ENCODE assay signal across 9 cellular contexts in genomic region chr1:906532-907420, GRCh38. TPM values are rescaled to one million over a fixed set of nuclear protein-coding genes. Genes with fewer than 3 reads are reported as not detected.
A peak's percentile ranks its signal among the peaks of the same experiment; 100 is the strongest.
DNase-seq lines count a peak whose midpoint lies in the region; ATAC-seq and TF ChIP-seq lines count a peak whose summit lies in the region.
"Had no signal": no experiment of that assay in that cellular context is flagged by ENCODE, and none has a peak within 500 bp of the region (broad histone marks: within the 10 kb centered on the region; RNA-seq: fewer than 3 reads in every experiment).

No MANE protein-coding gene starts in this region.

- no peak for TF ChIP-seq EP300 in suprapubic skin (IDR thresholded peaks at IDR 0.05)

- H3K4me3 ChIP-seq in HEK293 (ENCODE audit: low read depth, low read length) (no peak overlapping the region), right atrium auricular region (no peak overlapping the region), suprapubic skin (no peak overlapping the region)

- no peaks in the 10 kb centered on the region for H3K9me3 ChIP-seq in HEK293 (ENCODE audit: control insufficient read depth, insufficient read depth, low read depth, low read length)
- H3K9me3 ChIP-seq in right atrium auricular region, result no peaks in the 10 kb centered on the region
- H3K9me3 ChIP-seq in suprapubic skin, result no peaks in the 10 kb centered on the region

- H3K27me3 Mint-ChIP-seq in WTC11 (ENCODE audit: low read depth), result peaks cover 59% of the 10 kb centered on the region

- H3K27me3 ChIP-seq in right atrium auricular region, result no peaks in the 10 kb centered on the region
- H3K27me3 ChIP-seq in suprapubic skin, result peaks cover 24% of the 10 kb centered on the region

- TF ChIP-seq POLR2A in suprapubic skin (IDR thresholded peaks at IDR 0.05), result no peak

- H3K4me3 Mint-ChIP-seq in WTC11, result peak overlapping the region; percentile 12; the same call in 1 of the 2 replicates

- H3K4me1 ChIP-seq in HEK293 (ENCODE audit: control insufficient read depth, insufficient read depth, low read length) (peaks cover 19% of the 10 kb centered on the region), right atrium auricular region (peaks cover 0 to 32% of the 10 kb centered on the region in 2 donors), suprapubic skin (peaks cover 47% of the 10 kb centered on the region)

- TF ChIP-seq CTCF in HEK293 (tag by site-specific recombination; IDR thresholded peaks at IDR 0.05) (no peak), WTC11 (IDR thresholded peaks at IDR 0.05) (no peak), right atrium auricular region (IDR thresholded peaks at IDR 0.05) (no peak), suprapubic skin (IDR thresholded peaks at IDR 0.05) (no peak), GM13976 (IDR thresholded peaks at IDR 0.05; ENCODE audit: borderline replicate concordance, control extremely low read depth, extremely low read depth, insufficient read depth, missing control alignments) (no peak)

- in situ Hi-C loops in GM13976 (cut with MboI; ENCODE audit: low sequenced_read_pairs, unreplicated experiment), result loop anchor here (10.0 kb wide), 1 partner anchor 58 kb away; the partner anchor contains the start of genes KLHL17 and PLEKHN1

- no peaks in the 10 kb centered on the region for H3K36me3 Mint-ChIP-seq in WTC11

- ATAC-seq in WTC11, result no peak
- ATAC-seq in HG03469 (IDR thresholded peaks at IDR 0.05; ENCODE audit: unreplicated experiment), result no peak

- peaks cover 7% of the 10 kb centered on the region for H3K4me1 Mint-ChIP-seq in WTC11

- H3K27ac ChIP-seq in HEK293 (ENCODE audit: extremely low read depth, low read depth, low read length) (peak overlapping the region; percentile 44; the same call in 1 of the 2 replicates), right atrium auricular region (no peak overlapping the region), suprapubic skin (no peak overlapping the region)

- no peak overlapping the region for H3K27ac Mint-ChIP-seq in WTC11

- H3K9me3 Mint-ChIP-seq in WTC11, result no peaks in the 10 kb centered on the region

- DNase-seq in 8988T (peak; percentile 67), WTC11 (ENCODE audit: low spot score) (no peak), right atrium auricular region (ENCODE audit: low spot score) (peak; percentile 76), suprapubic skin (ENCODE audit: low spot score in 2 of 2) (peak; percentile 70 to 71), GM13976 (ENCODE audit: low spot score) (no peak), DMS114 treated with DMSO at 0.1 percent for 48 hours (lab: John Stamatoyannopoulos, UW; ENCODE audit: unreplicated experiment) (no peak)

- POLR2A ChIA-PET in HEK293 (lab: Yijun Ruan, JAX) (interaction anchor here (0.6 to 3.6 kb wide), 5 partner anchors 10 to 713 kb away, joined by 3 to 47 read pairs (median 5); no protein-coding TSS in a partner anchor), WTC11 (lab: Charles Lee) (no interaction called here)

- CTCF ChIA-PET in HEK293 (lab: Yijun Ruan, JAX), result interaction anchor here (0.7 to 2.6 kb wide), 9 partner anchors 9 to 133 kb away, joined by 3 to 26 read pairs (median 6); partner anchors contain the start of genes KLHL17 and NOC2L
- CTCF ChIA-PET in WTC11 (lab: Charles Lee), result interaction anchor here (1.5 to 3.6 kb wide), 6 partner anchors 13 to 118 kb away, joined by 5 to 40 read pairs (median 20); partner anchors contain the start of gene SAMD11

- 34% methylated on average over 12 of the region's 20 CpGs for WGBS in suprapubic skin

- H3K36me3 ChIP-seq in HEK293 (ENCODE audit: control insufficient read depth in 2 of 2, insufficient read depth in 1 of 2, low read length in 2 of 2) (no peaks in the 10 kb centered on the region), right atrium auricular region (no peaks in the 10 kb centered on the region), suprapubic skin (no peaks in the 10 kb centered on the region)

TF ChIP-seq in HEK293, 187 proteins besides CTCF, POLR2A, EP300 and RAD21 (continues in another document):
- TF ChIP-seq TSHZ1 (tag by site-specific recombination; IDR thresholded peaks at IDR 0.05; ENCODE audit: borderline replicate concordance) (no peak), ZNF423 (tag by site-specific recombination; IDR thresholded peaks at IDR 0.05) (no peak), KLF1 (tag by site-specific recombination; IDR thresholded peaks at IDR 0.05) (no peak; the same call in 1 of the 2 replicates)

TF ChIP-seq in WTC11, 78 proteins besides CTCF, POLR2A, EP300 and RAD21 (continues in another document):
- TF ChIP-seq IRF2 (CRISPR knock-in tag; IDR thresholded peaks at IDR 0.05; ENCODE audit: borderline replicate concordance, low read depth) (no peak), NFATC4 (CRISPR knock-in tag; IDR thresholded peaks at IDR 0.05) (no peak), ZBTB21 (CRISPR knock-in tag; IDR thresholded peaks at IDR 0.05; ENCODE audit: borderline replicate concordance) (no peak), ESRRA (CRISPR knock-in tag; IDR thresholded peaks at IDR 0.05; ENCODE audit: borderline replicate concordance) (no peak), GABPB1 (CRISPR knock-in tag; IDR thresholded peaks at IDR 0.05) (no peak), GRHL2 (CRISPR knock-in tag; IDR thresholded peaks at IDR 0.05; ENCODE audit: insufficient replicate concordance, severe bottlenecking) (no peak), CBFB (CRISPR knock-in tag; IDR thresholded peaks at IDR 0.05; ENCODE audit: low read depth) (no peak), NR2C2 (CRISPR knock-in tag; IDR thresholded peaks at IDR 0.05) (no peak), JUN (CRISPR knock-in tag; IDR thresholded peaks at IDR 0.05) (no peak)
- TF ChIP-seq, protein P1, sequence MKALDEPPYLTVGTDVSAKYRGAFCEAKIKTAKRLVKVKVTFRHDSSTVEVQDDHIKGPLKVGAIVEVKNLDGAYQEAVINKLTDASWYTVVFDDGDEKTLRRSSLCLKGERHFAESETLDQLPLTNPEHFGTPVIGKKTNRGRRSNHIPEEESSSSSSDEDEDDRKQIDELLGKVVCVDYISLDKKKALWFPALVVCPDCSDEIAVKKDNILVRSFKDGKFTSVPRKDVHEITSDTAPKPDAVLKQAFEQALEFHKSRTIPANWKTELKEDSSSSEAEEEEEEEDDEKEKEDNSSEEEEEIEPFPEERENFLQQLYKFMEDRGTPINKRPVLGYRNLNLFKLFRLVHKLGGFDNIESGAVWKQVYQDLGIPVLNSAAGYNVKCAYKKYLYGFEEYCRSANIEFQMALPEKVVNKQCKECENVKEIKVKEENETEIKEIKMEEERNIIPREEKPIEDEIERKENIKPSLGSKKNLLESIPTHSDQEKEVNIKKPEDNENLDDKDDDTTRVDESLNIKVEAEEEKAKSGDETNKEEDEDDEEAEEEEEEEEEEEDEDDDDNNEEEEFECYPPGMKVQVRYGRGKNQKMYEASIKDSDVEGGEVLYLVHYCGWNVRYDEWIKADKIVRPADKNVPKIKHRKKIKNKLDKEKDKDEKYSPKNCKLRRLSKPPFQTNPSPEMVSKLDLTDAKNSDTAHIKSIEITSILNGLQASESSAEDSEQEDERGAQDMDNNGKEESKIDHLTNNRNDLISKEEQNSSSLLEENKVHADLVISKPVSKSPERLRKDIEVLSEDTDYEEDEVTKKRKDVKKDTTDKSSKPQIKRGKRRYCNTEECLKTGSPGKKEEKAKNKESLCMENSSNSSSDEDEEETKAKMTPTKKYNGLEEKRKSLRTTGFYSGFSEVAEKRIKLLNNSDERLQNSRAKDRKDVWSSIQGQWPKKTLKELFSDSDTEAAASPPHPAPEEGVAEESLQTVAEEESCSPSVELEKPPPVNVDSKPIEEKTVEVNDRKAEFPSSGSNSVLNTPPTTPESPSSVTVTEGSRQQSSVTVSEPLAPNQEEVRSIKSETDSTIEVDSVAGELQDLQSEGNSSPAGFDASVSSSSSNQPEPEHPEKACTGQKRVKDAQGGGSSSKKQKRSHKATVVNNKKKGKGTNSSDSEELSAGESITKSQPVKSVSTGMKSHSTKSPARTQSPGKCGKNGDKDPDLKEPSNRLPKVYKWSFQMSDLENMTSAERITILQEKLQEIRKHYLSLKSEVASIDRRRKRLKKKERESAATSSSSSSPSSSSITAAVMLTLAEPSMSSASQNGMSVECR (CRISPR knock-in tag; IDR thresholded peaks at IDR 0.05; ENCODE audit: borderline replicate concordance), result no peak
- TF ChIP-seq, protein P2, sequence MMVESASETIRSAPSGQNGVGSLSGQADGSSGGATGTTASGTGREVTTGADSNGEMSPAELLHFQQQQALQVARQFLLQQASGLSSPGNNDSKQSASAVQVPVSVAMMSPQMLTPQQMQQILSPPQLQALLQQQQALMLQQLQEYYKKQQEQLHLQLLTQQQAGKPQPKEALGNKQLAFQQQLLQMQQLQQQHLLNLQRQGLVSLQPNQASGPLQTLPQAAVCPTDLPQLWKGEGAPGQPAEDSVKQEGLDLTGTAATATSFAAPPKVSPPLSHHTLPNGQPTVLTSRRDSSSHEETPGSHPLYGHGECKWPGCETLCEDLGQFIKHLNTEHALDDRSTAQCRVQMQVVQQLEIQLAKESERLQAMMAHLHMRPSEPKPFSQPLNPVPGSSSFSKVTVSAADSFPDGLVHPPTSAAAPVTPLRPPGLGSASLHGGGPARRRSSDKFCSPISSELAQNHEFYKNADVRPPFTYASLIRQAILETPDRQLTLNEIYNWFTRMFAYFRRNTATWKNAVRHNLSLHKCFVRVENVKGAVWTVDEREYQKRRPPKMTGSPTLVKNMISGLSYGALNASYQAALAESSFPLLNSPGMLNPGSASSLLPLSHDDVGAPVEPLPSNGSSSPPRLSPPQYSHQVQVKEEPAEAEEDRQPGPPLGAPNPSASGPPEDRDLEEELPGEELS (CRISPR knock-in tag; IDR thresholded peaks at IDR 0.05), result no peak
- TF ChIP-seq, protein P3, sequence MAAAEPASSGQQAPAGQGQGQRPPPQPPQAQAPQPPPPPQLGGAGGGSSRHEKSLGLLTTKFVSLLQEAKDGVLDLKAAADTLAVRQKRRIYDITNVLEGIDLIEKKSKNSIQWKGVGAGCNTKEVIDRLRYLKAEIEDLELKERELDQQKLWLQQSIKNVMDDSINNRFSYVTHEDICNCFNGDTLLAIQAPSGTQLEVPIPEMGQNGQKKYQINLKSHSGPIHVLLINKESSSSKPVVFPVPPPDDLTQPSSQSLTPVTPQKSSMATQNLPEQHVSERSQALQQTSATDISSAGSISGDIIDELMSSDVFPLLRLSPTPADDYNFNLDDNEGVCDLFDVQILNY (CRISPR knock-in tag; IDR thresholded peaks at IDR 0.05), result no peak

RNA-seq across cellular contexts. Expression of gene SAMD11, which starts 16.9 kb away (rescaled TPM):
- total RNA-seq in WTC11 (2021), result 1.7 to 2.7 TPM (median 2.3 TPM) in 3 replicates
- total RNA-seq in right atrium auricular region, result 1 to 10 TPM; 2.7 to 6.4 TPM
- total RNA-seq in suprapubic skin, result 1 to 10 TPM in 2 of 4 donors, under 1 TPM in 1, not detected in 1; 0.85 to 2.0 (median 1.5) TPM
- total RNA-seq: T-helper 2 cell treated with Interferon-gamma antibody and Interleukin-4, amounts not matched to agents 100 ng/mL and 5 ng/mL, for 36 hours had no signal

RNA-seq across cellular contexts. Expression of gene NOC2L, which starts 52.3 kb away (rescaled TPM):
- total RNA-seq in WTC11 (2021) (149 to 182 TPM (median 150 TPM) in 3 replicates), right atrium auricular region (10 to 100 TPM; 29.5 to 38.8 TPM), suprapubic skin (10 to 100 TPM; 45.6 to 61.9 (median 56.3) TPM)

RNA-seq across cellular contexts. Expression of gene KLHL17, which starts 53.6 kb away (rescaled TPM):
- total RNA-seq in WTC11 (2021) (46.2 to 66.9 TPM (median 47.2 TPM) in 3 replicates), right atrium auricular region (1 to 10 TPM; 2.4 to 2.9 TPM), suprapubic skin (10 to 100 TPM in 3 of 4 donors, 1 to 10 TPM in 1; 9.7 to 38.3 (median 17.0) TPM)

RNA-seq across cellular contexts. Expression of gene PLEKHN1, which starts 59.5 kb away (rescaled TPM):
- total RNA-seq in WTC11 (2021) (2.9 to 3.4 TPM (median 3.0 TPM) in 3 replicates), right atrium auricular region (under 1 TPM in 1 of 2 donors, not detected in 1; 0.59 TPM), suprapubic skin (10 to 100 TPM; 36.1 to 69.0 (median 48.4) TPM)

Comparison
In these comparisons a context has a peak if more than half of its experiments do, and no peak if none do; other contexts are left out.
1. DNase-seq: peak in 8988T (single experiment), right atrium auricular region (single experiment) and suprapubic skin (2 of 2); none in WTC11 (single experiment), GM13976 (single experiment) and DMS114 treated with DMSO at 0.1 percent for 48 hours (single experiment).